ENCODE assay signal across 8 cellular contexts in genomic region chr22:41831828-41832552, GRCh38. TPM values are rescaled to one million over a fixed set of nuclear protein-coding genes. Genes with fewer than 3 reads are reported as not detected.
DNase-seq lines count a peak whose midpoint lies in the region; ATAC-seq, FAIRE-seq and TF ChIP-seq lines count a peak whose summit lies in the region.

No MANE protein-coding gene starts in this region.

- no peak for TF ChIP-seq CTCF in chondrocyte (IDR thresholded peaks at IDR 0.05)

- H3K4me1 Mint-ChIP-seq in chondrocyte (ENCODE audit: low read depth) = peaks cover 42% of the 10 kb centered on the region
- H3K4me1 Mint-ChIP-seq in naive B cell = peaks cover 20 to 70% (median 53%) of the 10 kb centered on the region in 3 donors

- ATAC-seq in naive B cell (ENCODE audit: low read depth in 2 of 2) = no peak

- H3K9me3 Mint-ChIP-seq in chondrocyte (ENCODE audit: low read depth) = no peaks in the 10 kb centered on the region
- no peaks in the 10 kb centered on the region for H3K9me3 Mint-ChIP-seq in naive B cell

- H3K27me3 Mint-ChIP-seq in chondrocyte (ENCODE audit: low read depth) = no peaks in the 10 kb centered on the region
- H3K27me3 Mint-ChIP-seq in naive B cell = no peaks in the 10 kb centered on the region

- H3K36me3 Mint-ChIP-seq in chondrocyte (ENCODE audit: low read depth) = peaks cover 11% of the 10 kb centered on the region
- H3K36me3 Mint-ChIP-seq in naive B cell = peaks cover 6 to 9% of the 10 kb centered on the region in 2 donors

- H3K9me3 ChIP-seq in KOPT-K1 (ENCODE audit: insufficient read depth, low read length, poor library complexity, severe bottlenecking) = no peaks in the 10 kb centered on the region

- H3K36me3 ChIP-seq in KOPT-K1 (ENCODE audit: insufficient read depth, low read length) = peaks cover 24% of the 10 kb centered on the region

- DNase-seq in GM12891 (ENCODE audit: insufficient read length, low spot score) (no peak), chondrocyte (ENCODE audit: low spot score) (no peak), naive B cell (no peak), Kasumi-1 (lab: John Stamatoyannopoulos, UW) (no peak), NCI-H1436 treated with DMSO at 0.1 percent for 48 hours (lab: John Stamatoyannopoulos, UW) (no peak), mesenteric fat pad (ENCODE audit: low spot score) (no peak), glomerular visceral epithelial cell (ENCODE audit: extremely low spot score) (no peak)

- H3K4me3 Mint-ChIP-seq in chondrocyte (ENCODE audit: unreplicated experiment) (peak overlapping the region; percentile 86), naive B cell (peak overlapping the region; percentile 91 to 99 (median 96))

- peak overlapping the region; percentile 100 for H3K27ac ChIP-seq in KOPT-K1 (ENCODE audit: low read depth, low read length, poor library complexity, severe bottlenecking)

- H3K27ac Mint-ChIP-seq in chondrocyte (ENCODE audit: unreplicated experiment) (peak overlapping the region; percentile 100), naive B cell (peak overlapping the region; percentile 99 to 100 (median 100))

- peak; percentile 78 for FAIRE-seq in GM12891 (lab: Jason Lieb, UNC)

- TF ChIP-seq POLR2A in GM12891 (IDR thresholded peaks at IDR 0.05; ENCODE audit: low read depth, low read length) = no peak

TF ChIP-seq in GM12891, 5 proteins besides CTCF, POLR2A, EP300 and RAD21:
- TF ChIP-seq POU2F2 (IDR thresholded peaks at IDR 0.05; ENCODE audit: low read depth, low read length) (no peak), TAF1 (IDR thresholded peaks at IDR 0.05; ENCODE audit: low read depth, low read length) (no peak), POLR2AphosphoS5 (IDR thresholded peaks at IDR 0.05; ENCODE audit: low read depth, low read length) (no peak), PAX5 (IDR thresholded peaks at IDR 0.05; ENCODE audit: insufficient read depth, low read length, severe bottlenecking) (no peak), SPI1 (IDR thresholded peaks at IDR 0.05; ENCODE audit: low read depth, low read length) (no peak)

RNA-seq across cellular contexts. Expression of gene SREBF2, which starts 0.9 kb away (rescaled TPM):
- polyA plus RNA-seq in GM12891 (2012; ENCODE audit: low read depth, missing spikeins) = 92.2 TPM
- total RNA-seq in chondrocyte (91.3 to 106 TPM (median 100 TPM) in 3 replicates), mesenteric fat pad (35.9 TPM)
- polyA plus RNA-seq in naive B cell (ENCODE audit: low read depth in 6 of 6) = 10 to 100 TPM; 30.1 to 52.8 (median 40.7) TPM

RNA-seq across cellular contexts. Expression of gene CCDC134, which starts 31.5 kb away (rescaled TPM):
- 3.8 TPM for polyA plus RNA-seq in GM12891 (2012; ENCODE audit: low read depth, missing spikeins)
- total RNA-seq in chondrocyte (6.6 to 10.1 TPM (median 7.0 TPM) in 3 replicates), mesenteric fat pad (4.1 TPM)
- polyA plus RNA-seq in naive B cell (ENCODE audit: low read depth in 6 of 6) = 1 to 10 TPM; 2.1 to 7.6 (median 3.6) TPM
